Comparison of ENCODE assay signal across 22 cellular contexts in the genomic region with DNA sequence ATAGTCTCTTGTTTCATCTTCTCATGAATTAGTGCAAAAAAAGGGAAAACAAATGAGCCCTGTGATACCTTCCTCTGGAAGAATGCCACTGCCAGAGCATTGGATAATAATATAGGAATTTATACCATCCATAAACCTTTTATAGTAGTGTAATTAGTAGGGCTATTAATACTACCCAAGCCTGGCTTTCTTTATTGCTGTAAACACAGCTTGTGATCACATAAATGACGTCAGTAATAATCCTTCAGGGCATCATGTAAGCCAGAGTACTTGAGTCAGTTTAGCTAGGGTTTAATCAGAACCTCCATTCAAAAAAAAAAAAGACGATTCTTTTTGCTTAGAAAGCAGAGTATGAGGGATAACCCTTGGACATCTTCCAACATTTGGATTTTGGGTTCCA.
"Had no signal": no experiment of that assay in that cellular context is flagged by ENCODE, and none has a peak within 500 bp of the region (broad histone marks: within the 10 kb centered on the region; RNA-seq: fewer than 3 reads in every experiment).

No MANE protein-coding gene starts in this region.

- H3K27me3 ChIP-seq: ascending aorta, esophagus muscularis mucosa, right atrium auricular region, upper lobe of left lung had no signal

- H3K27ac Mint-ChIP-seq: activated CD4-positive, alpha-beta T cell treated with anti-CD3 and anti-CD28 coated beads, Interleukin-2, amount 10 ng/mL, durations not matched to agents 7 days and 5 days; activated CD8-positive, alpha-beta T cell treated with anti-CD3 and anti-CD28 coated beads, Interleukin-2, amount 10 ng/mL, durations not matched to agents 7 days and 5 days; activated naive CD4-positive, alpha-beta T cell treated with anti-CD3 and anti-CD28 coated beads, Interleukin-2, amount 50 U/mL, for 24 hours; activated T-cell treated with anti-CD3 and anti-CD28 coated beads, Interleukin-2, amount 50 U/mL, for 72 hours; memory B cell; stimulated activated naive B cell treated with anti-CD40 and anti-IgM and Interleukin-4, amounts not matched to agents 10 μg/mL and 1 μg/mL and 100 μg/mL, for 72 hours had no signal

- H3K27me3 Mint-ChIP-seq: memory B cell; stimulated activated naive B cell treated with anti-CD40 and anti-IgM and Interleukin-4, amounts not matched to agents 10 μg/mL and 1 μg/mL and 100 μg/mL, for 72 hours had no signal

- H3K36me3 ChIP-seq: ascending aorta, esophagus muscularis mucosa, right atrium auricular region, thoracic aorta, upper lobe of left lung had no signal

- H3K27ac ChIP-seq: ascending aorta, esophagus muscularis mucosa, right atrium auricular region, skin epidermis, thoracic aorta, upper lobe of left lung had no signal

- H3K4me3 ChIP-seq: ascending aorta, esophagus muscularis mucosa, right atrium auricular region, skin epidermis, thoracic aorta, upper lobe of left lung had no signal

- H3K4me1 Mint-ChIP-seq: activated CD4-positive, alpha-beta T cell treated with anti-CD3 and anti-CD28 coated beads, Interleukin-2, amount 10 ng/mL, durations not matched to agents 7 days and 5 days; activated naive CD4-positive, alpha-beta T cell treated with anti-CD3 and anti-CD28 coated beads, Interleukin-2, amount 50 U/mL, for 24 hours; memory B cell; stimulated activated naive B cell treated with anti-CD40 and anti-IgM and Interleukin-4, amounts not matched to agents 10 μg/mL and 1 μg/mL and 100 μg/mL, for 72 hours had no signal

- DNase-seq: activated CD4-positive, alpha-beta T cell treated with anti-CD3 and anti-CD28 coated beads, Interleukin-2, amount 10 ng/mL, durations not matched to agents 7 days and 5 days; activated CD8-positive, alpha-beta memory T cell treated with anti-CD3 and anti-CD28 coated beads, Interleukin-2, amount 50 U/mL, for 4 hours; activated CD8-positive, alpha-beta T cell treated with anti-CD3 and anti-CD28 coated beads, Interleukin-2, amount 10 ng/mL, durations not matched to agents 7 days and 5 days; activated effector memory CD4-positive, alpha-beta T cell treated with anti-CD3 and anti-CD28 coated beads, Interleukin-2, amount 50 U/mL, for 16 hours; activated T-cell treated with anti-CD3 and anti-CD28 coated beads, Interleukin-2, amount 50 U/mL, for 72 hours; cerebellar nuclear complex; cortex of kidney; effector CD4-positive, alpha-beta T cell; left ventricle myocardium superior; occipital lobe; posterior cingulate gyrus; stimulated activated CD4-positive, alpha-beta T cell treated with anti-CD3 and anti-CD28 coated beads, Interleukin-4, amount 100 ng/mL, for 24 hours; stimulated activated naive B cell treated with anti-CD40 and anti-IgM and Interleukin-4, amounts not matched to agents 10 μg/mL and 1 μg/mL and 100 μg/mL, for 72 hours; T1000; upper lobe of left lung had no signal

- H3K4me3 Mint-ChIP-seq: activated CD4-positive, alpha-beta T cell treated with anti-CD3 and anti-CD28 coated beads, Interleukin-2, amount 10 ng/mL, durations not matched to agents 7 days and 5 days; activated CD8-positive, alpha-beta T cell treated with anti-CD3 and anti-CD28 coated beads, Interleukin-2, amount 10 ng/mL, durations not matched to agents 7 days and 5 days; activated naive CD4-positive, alpha-beta T cell treated with anti-CD3 and anti-CD28 coated beads, Interleukin-2, amount 50 U/mL, for 24 hours; activated T-cell treated with anti-CD3 and anti-CD28 coated beads, Interleukin-2, amount 50 U/mL, for 72 hours; memory B cell; stimulated activated naive B cell treated with anti-CD40 and anti-IgM and Interleukin-4, amounts not matched to agents 10 μg/mL and 1 μg/mL and 100 μg/mL, for 72 hours had no signal

- H3K4me1 ChIP-seq: ascending aorta, esophagus muscularis mucosa, right atrium auricular region, upper lobe of left lung had no signal
